In genomic region chr1:219081943-219082925, GRCh38 we compare ENCODE assay signal across 13 cellular contexts.
DNase-seq lines count a peak whose midpoint lies in the region; ATAC-seq and TF ChIP-seq lines count a peak whose summit lies in the region.
"Had no signal": no experiment of that assay in that cellular context is flagged by ENCODE, and none has a peak within 500 bp of the region (broad histone marks: within the 10 kb centered on the region; RNA-seq: fewer than 3 reads in every experiment).

No MANE protein-coding gene starts in this region.

- H2BK15ac ChIP-seq in neuronal stem cell (ENCODE audit: low read length), result no peak overlapping the region

- H3K27me3 ChIP-seq in neuronal stem cell (ENCODE audit: control insufficient read depth in 3 of 3, insufficient read depth in 3 of 3, low read depth in 1 of 3, low read length in 3 of 3) (no peaks in the 10 kb centered on the region), thyroid gland (no peaks in the 10 kb centered on the region), endodermal cell (ENCODE audit: control insufficient read depth, insufficient read depth, low read length, poor library complexity, severe bottlenecking) (no peaks in the 10 kb centered on the region)

- H3K36me3 Mint-ChIP-seq in endodermal cell (ENCODE audit: low read depth), result no peaks in the 10 kb centered on the region

- H3K27ac ChIP-seq in neuronal stem cell (replicated peaks; ENCODE audit: low read length) (no peak overlapping the region), thyroid gland (no peak overlapping the region), endodermal cell (ENCODE audit: low read depth, low read length) (no peak overlapping the region)

- H3K4me1 Mint-ChIP-seq in endodermal cell, result no peaks in the 10 kb centered on the region
- H3K4me1 Mint-ChIP-seq: activated CD4-positive, alpha-beta memory T cell treated with anti-CD3 and anti-CD28 coated beads, Interleukin-2, amount 10 ng/mL, durations not matched to agents 7 days and 5 days had no signal

- H3K9me3 ChIP-seq in neuronal stem cell (replicated peaks in 1 of 2; ENCODE audit: control insufficient read depth in 2 of 2, insufficient read depth in 1 of 2, low read depth in 1 of 2, low read length in 2 of 2) (no peaks in the 10 kb centered on the region), thyroid gland (no peaks in the 10 kb centered on the region), endodermal cell (ENCODE audit: control insufficient read depth, low read length) (no peaks in the 10 kb centered on the region)
- H3K9me3 ChIP-seq: HAP-1, mucosa of descending colon had no signal

- no peak for TF ChIP-seq CTCF in thyroid gland (IDR thresholded peaks at IDR 0.05)
- no peak for TF ChIP-seq CTCF in endodermal cell (conservative IDR thresholded peaks at IDR 0.05)

- H3K4me3 Mint-ChIP-seq in endodermal cell, result no peak overlapping the region
- H3K4me3 Mint-ChIP-seq: activated CD4-positive, alpha-beta memory T cell treated with anti-CD3 and anti-CD28 coated beads, Interleukin-2, amount 10 ng/mL, durations not matched to agents 7 days and 5 days had no signal

- no peak overlapping the region for H3K18ac ChIP-seq in neuronal stem cell (ENCODE audit: low read length)

- no peaks in the 10 kb centered on the region for H3K27me3 Mint-ChIP-seq in endodermal cell (ENCODE audit: insufficient read depth)
- H3K27me3 Mint-ChIP-seq: activated CD4-positive, alpha-beta memory T cell treated with anti-CD3 and anti-CD28 coated beads, Interleukin-2, amount 10 ng/mL, durations not matched to agents 7 days and 5 days had no signal

- no peak overlapping the region for H4K91ac ChIP-seq in neuronal stem cell (ENCODE audit: low read depth, low read length, poor library complexity)

- H3K4me3 ChIP-seq in neuronal stem cell (ENCODE audit: low read length in 2 of 2) (no peak overlapping the region), thyroid gland (replicated peaks in 1 of 3) (no peak overlapping the region), endodermal cell (ENCODE audit: low read length) (no peak overlapping the region)
- H3K4me3 ChIP-seq: HAP-1, mucosa of descending colon had no signal

- H2AFZ ChIP-seq in neuronal stem cell (ENCODE audit: low read length), result peak overlapping the region; percentile 6

- H3K4me2 ChIP-seq in neuronal stem cell (ENCODE audit: insufficient read depth, low read length, poor library complexity, severe bottlenecking), result no peak overlapping the region

- no peak overlapping the region for H3K9ac ChIP-seq in neuronal stem cell (ENCODE audit: low read depth, low read length, poor library complexity)
- no peak overlapping the region for H3K9ac ChIP-seq in endodermal cell (ENCODE audit: extremely low read depth, low read length, poor library complexity, severe bottlenecking)

- ATAC-seq in GM19372 (IDR thresholded peaks at IDR 0.05; ENCODE audit: low read depth, unreplicated experiment) (peak; percentile 70), HG02642 (IDR thresholded peaks at IDR 0.05; ENCODE audit: poor library complexity, unreplicated experiment) (peak; percentile 77), HG03521 (IDR thresholded peaks at IDR 0.05; ENCODE audit: unreplicated experiment) (peak; percentile 66)
- ATAC-seq: mucosa of descending colon had no signal

- H3K27ac Mint-ChIP-seq in endodermal cell, result no peak overlapping the region
- H3K27ac Mint-ChIP-seq: activated CD4-positive, alpha-beta memory T cell treated with anti-CD3 and anti-CD28 coated beads, Interleukin-2, amount 10 ng/mL, durations not matched to agents 7 days and 5 days had no signal

- no peak overlapping the region for H3K23ac ChIP-seq in neuronal stem cell (ENCODE audit: low read depth, low read length, poor library complexity)

- H3K14ac ChIP-seq in neuronal stem cell (ENCODE audit: low read length), result no peak overlapping the region

- intact Hi-C loops in thyroid gland (cut with DNase I), result no loop called here

- no peak for DNase-seq in neuronal stem cell (ENCODE audit: low spot score)
- DNase-seq in thyroid gland, result no peak
- no peak for DNase-seq in NAMALWA (ENCODE audit: low spot score)
- DNase-seq in endodermal cell, result no peak
- no peak for DNase-seq in GOT3 (lab: John Stamatoyannopoulos, UW)
- DNase-seq: activated CD4-positive, alpha-beta memory T cell treated with anti-CD3 and anti-CD28 coated beads, Interleukin-2, amount 10 ng/mL, durations not matched to agents 7 days and 5 days; activated naive CD4-positive, alpha-beta T cell treated with Interleukin-2 at 50 U/mL for 16 hours; mucosa of descending colon; NCI-H2029 treated with DMSO at 0.1 percent for 48 hours had no signal

- no peak overlapping the region for H2BK12ac ChIP-seq in neuronal stem cell (ENCODE audit: low read length)

- no peak overlapping the region for H2BK120ac ChIP-seq in neuronal stem cell (ENCODE audit: low read depth, low read length)

- no peak overlapping the region for H2BK5ac ChIP-seq in neuronal stem cell (ENCODE audit: low read length)

- no peaks in the 10 kb centered on the region for H3K79me1 ChIP-seq in neuronal stem cell (ENCODE audit: low read depth, low read length)

- H3K9me3 Mint-ChIP-seq in endodermal cell, result no peaks in the 10 kb centered on the region
- H3K9me3 Mint-ChIP-seq: activated CD4-positive, alpha-beta memory T cell treated with anti-CD3 and anti-CD28 coated beads, Interleukin-2, amount 10 ng/mL, durations not matched to agents 7 days and 5 days had no signal

- no peak overlapping the region for H4K8ac ChIP-seq in neuronal stem cell (ENCODE audit: low read depth, low read length)

- no peaks in the 10 kb centered on the region for H3K4me1 ChIP-seq in neuronal stem cell (ENCODE audit: control insufficient read depth in 2 of 2, insufficient read depth in 1 of 2, low read depth in 1 of 2, low read length in 2 of 2)
- no peaks in the 10 kb centered on the region for H3K4me1 ChIP-seq in thyroid gland
- H3K4me1 ChIP-seq in endodermal cell (ENCODE audit: control insufficient read depth, insufficient read depth, low read length), result no peaks in the 10 kb centered on the region
- H3K4me1 ChIP-seq: HAP-1 had no signal

- H3K4ac ChIP-seq in neuronal stem cell (ENCODE audit: low read length), result no peak overlapping the region

- no peak for TF ChIP-seq POLR2A in thyroid gland (IDR thresholded peaks at IDR 0.05)

- WGBS in neuronal stem cell (ENCODE audit: extremely low coverage in 2 of 2, insufficient read length in 2 of 2, insufficient replicate concordance in 1 of 2), 2 donors, result no CpG with 5 or more reads among the region's 7 CpGs
- 85 to 86% methylated on average over 6 to 7 of the region's 7 CpGs for WGBS in thyroid gland, 2 donors
- WGBS in endodermal cell (ENCODE audit: insufficient coverage in 1 of 2, insufficient read length in 1 of 2), 2 experiments, result 86 to 92% methylated on average over 4 to 7 of the region's 7 CpGs

- H2AK5ac ChIP-seq in neuronal stem cell (ENCODE audit: low read depth, low read length), result no peak overlapping the region

- H3K36me3 ChIP-seq in neuronal stem cell (replicated peaks in 1 of 2; ENCODE audit: control insufficient read depth in 2 of 2, insufficient read depth in 2 of 2, low read length in 2 of 2) (no peaks in the 10 kb centered on the region), thyroid gland (no peaks in the 10 kb centered on the region), endodermal cell (ENCODE audit: control insufficient read depth, insufficient read depth, low read length) (no peaks in the 10 kb centered on the region)
- H3K36me3 ChIP-seq: HAP-1 had no signal
